ENCODE assay signal across 15 cellular contexts in the genomic region with DNA sequence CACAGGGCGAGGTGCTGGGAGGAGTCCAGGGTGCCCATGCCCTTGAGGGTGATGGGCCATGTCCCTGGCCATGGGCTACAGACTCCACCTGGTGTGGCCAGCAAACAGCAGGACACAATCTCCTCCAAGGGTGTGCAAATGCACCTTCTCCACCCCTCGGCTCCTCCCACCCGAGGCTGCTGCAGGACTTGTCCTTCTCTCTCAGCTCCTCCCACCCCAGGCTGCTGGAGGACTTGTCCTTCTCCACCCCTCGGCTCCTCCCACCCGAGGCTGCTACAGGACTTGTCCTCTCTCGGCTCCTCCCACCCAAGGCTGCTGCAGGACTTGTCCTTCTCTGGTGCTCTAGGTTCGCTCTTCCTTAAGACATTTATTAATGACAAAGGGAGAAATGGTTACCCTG. TPM values are rescaled to one million over a fixed set of nuclear protein-coding genes. Genes with fewer than 3 reads are reported as not detected.
A peak's percentile ranks its signal among the peaks of the same experiment; 100 is the strongest.
DNase-seq lines count a peak whose midpoint lies in the region; ATAC-seq and TF ChIP-seq lines count a peak whose summit lies in the region.
"Had no signal": no experiment of that assay in that cellular context is flagged by ENCODE, and none has a peak within 500 bp of the region (broad histone marks: within the 10 kb centered on the region; RNA-seq: fewer than 3 reads in every experiment).

No MANE protein-coding gene starts in this region.

- peak; percentile 3 for DNase-seq in activated CD4-positive, alpha-beta T cell treated with anti-CD3 and anti-CD28 coated beads for 48 hours
- DNase-seq in activated CD4-positive, alpha-beta T cell treated with anti-CD3 and anti-CD28 coated beads, Interleukin-2, amount 10 ng/mL, durations not matched to agents 24 days and 14 days: no peak
- peak; percentile 9 for DNase-seq in NCI-H460 (ENCODE audit: extremely low read depth, low read depth)
- peak; percentile 41 to 67 for DNase-seq in foreskin fibroblast
- peak; percentile 83 to 84 for DNase-seq in thyroid gland
- no peak for DNase-seq in activated CD4-positive, alpha-beta memory T cell treated with anti-CD3 and anti-CD28 coated beads for 36 hours
- DNase-seq in sigmoid colon: no peak
- DNase-seq: activated B cell treated with CpG ODN at 0.5 μM for 24 hours, DMS79, NCI-H1694 treated with DMSO at 0.1 percent for 48 hours, psoas muscle had no signal

- H3K4me1 Mint-ChIP-seq in activated CD4-positive, alpha-beta T cell treated with anti-CD3 and anti-CD28 coated beads, Interleukin-2, amount 10 ng/mL, durations not matched to agents 24 days and 14 days: no peaks in the 10 kb centered on the region
- no peaks in the 10 kb centered on the region for H3K4me1 Mint-ChIP-seq in activated CD4-positive, alpha-beta memory T cell treated with anti-CD3 and anti-CD28 coated beads for 36 hours (ENCODE audit: low read depth)
- H3K4me1 Mint-ChIP-seq: activated B cell treated with CpG ODN at 0.5 μM for 24 hours; central memory CD8-positive, alpha-beta T cell had no signal

- H3K9me3 ChIP-seq in thyroid gland: no peaks in the 10 kb centered on the region
- peaks cover 0 to 5% (median 2%) of the 10 kb centered on the region in 4 donors for H3K9me3 ChIP-seq in sigmoid colon
- H3K9me3 ChIP-seq: psoas muscle had no signal

- CTCF ChIA-PET in activated CD4-positive, alpha-beta memory T cell treated with anti-CD3 and anti-CD28 coated beads for 36 hours (lab: Charles Lee): no interaction called here

- no peak for ATAC-seq in GM19452 (IDR thresholded peaks at IDR 0.05; ENCODE audit: unreplicated experiment)
- ATAC-seq: psoas muscle had no signal

- 41 to 56% methylated on average over 7 of the region's 7 CpGs for WGBS in thyroid gland, 2 donors
- WGBS in sigmoid colon, 2 donors: 17 to 46% methylated on average over 7 of the region's 7 CpGs

- no peaks in the 10 kb centered on the region for H3K9me3 Mint-ChIP-seq in activated CD4-positive, alpha-beta T cell treated with anti-CD3 and anti-CD28 coated beads, Interleukin-2, amount 10 ng/mL, durations not matched to agents 24 days and 14 days
- H3K9me3 Mint-ChIP-seq in activated CD4-positive, alpha-beta memory T cell treated with anti-CD3 and anti-CD28 coated beads for 36 hours: peaks cover 27% of the 10 kb centered on the region

- TF ChIP-seq EP300 in sigmoid colon (IDR thresholded peaks at IDR 0.05): no peak

- intact Hi-C loops in activated CD4-positive, alpha-beta T cell treated with anti-CD3 and anti-CD28 coated beads, Interleukin-2, amount 10 ng/mL, durations not matched to agents 24 days and 14 days (cut with micrococcal nuclease): no loop called here
- intact Hi-C loops in thyroid gland (cut with DNase I) (no loop called here), sigmoid colon (cut with DNase I) (no loop called here)
- intact Hi-C loops in activated CD4-positive, alpha-beta memory T cell treated with anti-CD3 and anti-CD28 coated beads for 36 hours (cut with micrococcal nuclease): no loop called here

- peaks cover 12% of the 10 kb centered on the region for H3K27me3 Mint-ChIP-seq in activated CD4-positive, alpha-beta T cell treated with anti-CD3 and anti-CD28 coated beads, Interleukin-2, amount 10 ng/mL, durations not matched to agents 24 days and 14 days
- H3K27me3 Mint-ChIP-seq in activated CD4-positive, alpha-beta memory T cell treated with anti-CD3 and anti-CD28 coated beads for 36 hours: peaks cover 31% of the 10 kb centered on the region

- no peak overlapping the region for H3K27ac Mint-ChIP-seq in activated CD4-positive, alpha-beta T cell treated with anti-CD3 and anti-CD28 coated beads, Interleukin-2, amount 10 ng/mL, durations not matched to agents 24 days and 14 days
- H3K27ac Mint-ChIP-seq in activated CD4-positive, alpha-beta memory T cell treated with anti-CD3 and anti-CD28 coated beads for 36 hours: no peak overlapping the region
- H3K27ac Mint-ChIP-seq: activated B cell treated with CpG ODN at 0.5 μM for 24 hours; activated T-helper 2 cell treated with anti-CD3 and anti-CD28 coated beads, Interferon-gamma antibody, Interleukin-2, Interleukin-4, amounts not matched to agents 10 μg/mL and 5 μg/mL and 100 μg/mL, durations not matched to agents 14 hours and 24 hours and 36 hours had no signal

- H3K36me3 Mint-ChIP-seq in activated CD4-positive, alpha-beta T cell treated with anti-CD3 and anti-CD28 coated beads, Interleukin-2, amount 10 ng/mL, durations not matched to agents 24 days and 14 days (ENCODE audit: low read depth): no peaks in the 10 kb centered on the region
- peaks cover 5% of the 10 kb centered on the region for H3K36me3 Mint-ChIP-seq in activated CD4-positive, alpha-beta memory T cell treated with anti-CD3 and anti-CD28 coated beads for 36 hours

- H3K4me3 ChIP-seq in foreskin fibroblast (ENCODE audit: low read depth in 1 of 2, low read length in 2 of 2) (no peak overlapping the region), thyroid gland (replicated peaks in 1 of 3) (no peak overlapping the region), sigmoid colon (no peak overlapping the region)
- H3K4me3 ChIP-seq: psoas muscle had no signal

- H3K36me3 ChIP-seq in thyroid gland (no peaks in the 10 kb centered on the region), sigmoid colon (no peaks in the 10 kb centered on the region)

- POLR2A ChIA-PET in activated CD4-positive, alpha-beta memory T cell treated with anti-CD3 and anti-CD28 coated beads for 36 hours (lab: Charles Lee): no interaction called here

- no peak for TF ChIP-seq POLR2A in thyroid gland (IDR thresholded peaks at IDR 0.05)
- TF ChIP-seq POLR2A in sigmoid colon (IDR thresholded peaks at IDR 0.05): no peak

- no peaks in the 10 kb centered on the region for H3K27me3 ChIP-seq in thyroid gland
- H3K27me3 ChIP-seq in sigmoid colon: peaks cover 0 to 13% (median 0%) of the 10 kb centered on the region in 3 donors

- H3K4me1 ChIP-seq in thyroid gland (peaks cover 0 to 9% of the 10 kb centered on the region in 2 donors), sigmoid colon (no peaks in the 10 kb centered on the region)
- H3K4me1 ChIP-seq: psoas muscle had no signal

- H3K4me3 Mint-ChIP-seq in activated CD4-positive, alpha-beta T cell treated with anti-CD3 and anti-CD28 coated beads, Interleukin-2, amount 10 ng/mL, durations not matched to agents 24 days and 14 days: no peak overlapping the region
- H3K4me3 Mint-ChIP-seq in activated CD4-positive, alpha-beta memory T cell treated with anti-CD3 and anti-CD28 coated beads for 36 hours: no peak overlapping the region
- H3K4me3 Mint-ChIP-seq: activated B cell treated with CpG ODN at 0.5 μM for 24 hours; central memory CD8-positive, alpha-beta T cell had no signal

- TF ChIP-seq CTCF in foreskin fibroblast (IDR thresholded peaks at IDR 0.05; ENCODE audit: low read depth, low read length) (no peak), thyroid gland (IDR thresholded peaks at IDR 0.05) (no peak), sigmoid colon (IDR thresholded peaks at IDR 0.05) (no peak)

- H3K27ac ChIP-seq in thyroid gland (no peak overlapping the region), sigmoid colon (no peak overlapping the region)
- H3K27ac ChIP-seq: psoas muscle had no signal

RNA-seq across cellular contexts. Expression of a gene that starts 57.3 kb away (rescaled TPM):
- total RNA-seq in activated CD4-positive, alpha-beta T cell treated with anti-CD3 and anti-CD28 coated beads, Interleukin-2, amount 10 ng/mL, durations not matched to agents 24 days and 14 days: 0.14 TPM in 1 of 2 replicates, not detected in the other
- 0.12 TPM in 1 of 2 replicates, not detected in the other for total RNA-seq in NCI-H460 (2014; rRNA removed; shearing (Covaris generic))
- not detected in 2 replicates for polyA plus RNA-seq in NCI-H460 (2014; cell fraction: nucleus; rRNA removed)
- total RNA-seq in thyroid gland (10 to 100 TPM in 2 of 4 donors, 1 to 10 TPM in 2; 4.2 to 14.2 (median 9.2) TPM), sigmoid colon (1 to 10 TPM in 3 of 4 donors, under 1 TPM in 1; 0.99 to 5.2 (median 3.0) TPM)
- under 1 TPM; 0.67 to 0.94 TPM for total RNA-seq in activated CD4-positive, alpha-beta memory T cell treated with anti-CD3 and anti-CD28 coated beads for 36 hours
- under 1 TPM in 2 of 3 donors, not detected in 1; 0.60 to 0.66 TPM for polyA plus RNA-seq in sigmoid colon
- total RNA-seq: activated T-helper 2 cell treated with anti-CD3 and anti-CD28 coated beads, Interferon-gamma antibody, Interleukin-2, Interleukin-4, amounts not matched to agents 10 μg/mL and 5 μg/mL and 100 μg/mL, durations not matched to agents 14 hours and 24 hours and 36 hours; liver had no signal
- polyA plus RNA-seq: liver had no signal

Comparison
In these comparisons a context has a peak if more than half of its experiments do, and no peak if none do; other contexts are left out.
1. DNase-seq: peak in activated CD4-positive, alpha-beta T cell treated with anti-CD3 and anti-CD28 coated beads for 48 hours (single experiment), NCI-H460 (single experiment), foreskin fibroblast (2 of 2) and thyroid gland (2 of 2); none in activated CD4-positive, alpha-beta T cell treated with anti-CD3 and anti-CD28 coated beads, Interleukin-2, amount 10 ng/mL, durations not matched to agents 24 days and 14 days (single experiment), activated CD4-positive, alpha-beta memory T cell treated with anti-CD3 and anti-CD28 coated beads for 36 hours (single experiment) and sigmoid colon (single experiment).